ENCODE assay signal across 16 cellular contexts in genomic region chr3:145190138-145190537, GRCh38.
DNase-seq lines count a peak whose midpoint lies in the region; ATAC-seq, FAIRE-seq and TF ChIP-seq lines count a peak whose summit lies in the region.
"Had no signal": no experiment of that assay in that cellular context is flagged by ENCODE, and none has a peak within 500 bp of the region (broad histone marks: within the 10 kb centered on the region; RNA-seq: fewer than 3 reads in every experiment).

No MANE protein-coding gene starts in this region.

- no peak overlapping the region for H3K4ac ChIP-seq in H1 (replicated peaks; ENCODE audit: insufficient read length, low read depth, low read length)

- H3K27ac Mint-ChIP-seq in osteocyte (ENCODE audit: unreplicated experiment) = no peak overlapping the region
- H3K27ac Mint-ChIP-seq: CD14-positive monocyte; CD4-positive, alpha-beta memory T cell had no signal

- H3K79me1 ChIP-seq in H1 (ENCODE audit: low read depth, low read length) = no peaks in the 10 kb centered on the region

- H4K91ac ChIP-seq in H1 (replicated peaks; ENCODE audit: insufficient read length, low read length) = no peak overlapping the region

- H3K27me3 Mint-ChIP-seq in osteocyte (ENCODE audit: unreplicated experiment) = peaks cover 2% of the 10 kb centered on the region
- H3K27me3 Mint-ChIP-seq: CD4-positive, alpha-beta memory T cell had no signal

- TF ChIP-seq CTCF in H1 (IDR thresholded peaks at IDR 0.05; ENCODE audit: control extremely low read depth in 1 of 3, insufficient read depth in 1 of 3, low read depth in 1 of 3, low read length in 3 of 3) (no peak), osteocyte (IDR thresholded peaks at IDR 0.05) (no peak)

- POLR2A ChIA-PET in H1 (lab: Charles Lee; ENCODE audit: partially characterized antibody) = no interaction called here

- no peak for TF ChIP-seq POLR2A in H1 (IDR thresholded peaks at IDR 0.05; ENCODE audit: control extremely low read depth in 1 of 2, low read depth in 2 of 2, low read length in 2 of 2)

- no peak for TF ChIP-seq RAD21 in H1 (IDR thresholded peaks at IDR 0.05 in 1 of 2, conservative IDR thresholded peaks at IDR 0.05 in 1 of 2; ENCODE audit: low read depth in 2 of 2, low read length in 2 of 2)

- FAIRE-seq in H1 (lab: Jason Lieb, UNC) = no peak
- FAIRE-seq: GM12878 had no signal

- no peak overlapping the region for H3K9ac ChIP-seq in H1 (replicated peaks in 1 of 4; ENCODE audit: extremely low read depth in 1 of 4, low read depth in 3 of 4, low read length in 3 of 4)
- H3K9ac ChIP-seq: BLaER1 had no signal

- no peak for TF ChIP-seq EP300 in H1 (IDR thresholded peaks at IDR 0.05; ENCODE audit: borderline replicate concordance in 1 of 2, low read depth in 2 of 2, low read length in 2 of 2)

- DNase-seq in DMS53 (lab: John Stamatoyannopoulos, UW) = peak; percentile 10
- no peak for DNase-seq in DMS53 treated with DMSO at 0.1 percent for 48 hours (lab: John Stamatoyannopoulos, UW; ENCODE audit: unreplicated experiment)
- peak; percentile 90 for DNase-seq in NCI-H82 treated with DMSO at 0.1 percent for 48 hours (lab: John Stamatoyannopoulos, UW; ENCODE audit: unreplicated experiment)
- DNase-seq in H1 (ENCODE audit: low read depth in 1 of 2, low spot score in 2 of 2) = no peak
- no peak for DNase-seq in osteocyte (ENCODE audit: extremely low spot score, unreplicated experiment)
- DNase-seq in NCI-H774 (lab: John Stamatoyannopoulos, UW) = no peak
- DNase-seq: 8988T; CD4-positive, alpha-beta memory T cell; DMS153; DND-41; EL had no signal

- no peaks in the 10 kb centered on the region for H3K36me3 Mint-ChIP-seq in osteocyte (ENCODE audit: unreplicated experiment)
- H3K36me3 Mint-ChIP-seq: CD14-positive monocyte; CD4-positive, alpha-beta memory T cell had no signal

- no peak overlapping the region for H2BK120ac ChIP-seq in H1 (replicated peaks; ENCODE audit: low read depth, low read length)

- no peak overlapping the region for H3K4me3 Mint-ChIP-seq in osteocyte (ENCODE audit: unreplicated experiment)
- H3K4me3 Mint-ChIP-seq: CD14-positive monocyte; CD4-positive, alpha-beta memory T cell had no signal

- no peaks in the 10 kb centered on the region for H3K4me1 Mint-ChIP-seq in osteocyte (ENCODE audit: unreplicated experiment)
- H3K4me1 Mint-ChIP-seq: CD14-positive monocyte; CD4-positive, alpha-beta memory T cell had no signal

- no peak overlapping the region for H2BK15ac ChIP-seq in H1 (ENCODE audit: low read length)

- no peak overlapping the region for H3K4me3 ChIP-seq in H1 (ENCODE audit: extremely low read depth in 1 of 4, insufficient read depth in 2 of 4, low read depth in 3 of 4, low read length in 4 of 4)
- H3K4me3 ChIP-seq: BLaER1, GM12878, HAP-1 had no signal

- H3K9me3 ChIP-seq in H1 (ENCODE audit: insufficient read depth in 2 of 2, low read depth in 1 of 2, low read length in 1 of 2) = no peaks in the 10 kb centered on the region
- H3K9me3 ChIP-seq: BLaER1, HAP-1 had no signal

- no peak overlapping the region for H2AK5ac ChIP-seq in H1 (ENCODE audit: low read depth, low read length)

- CTCF ChIA-PET in H1 (lab: Charles Lee; ENCODE audit: partially characterized antibody) = no interaction called here

- no peaks in the 10 kb centered on the region for H3K4me1 ChIP-seq in H1 (replicated peaks in 1 of 4; ENCODE audit: control insufficient read depth in 3 of 4, insufficient read depth in 4 of 4, low read length in 3 of 4)
- H3K4me1 ChIP-seq: BLaER1, HAP-1 had no signal

- no peak overlapping the region for H3K4me2 ChIP-seq in H1 (ENCODE audit: insufficient read depth in 1 of 2, low read depth in 2 of 2, low read length in 2 of 2)
- H3K4me2 ChIP-seq: BLaER1 had no signal

- H2AFZ ChIP-seq in H1 (ENCODE audit: low read length) = no peak overlapping the region

- no peaks in the 10 kb centered on the region for H4K20me1 ChIP-seq in H1 (replicated peaks in 1 of 2; ENCODE audit: control insufficient read depth in 1 of 2, insufficient read depth in 2 of 2, low read length in 2 of 2)
- H4K20me1 ChIP-seq: BLaER1 had no signal

- H2BK5ac ChIP-seq in H1 (ENCODE audit: low read depth, low read length) = no peak overlapping the region

- no peak overlapping the region for H4K5ac ChIP-seq in H1 (ENCODE audit: insufficient read length, low read depth, low read length)

- ATAC-seq in GM21576 (IDR thresholded peaks at IDR 0.05; ENCODE audit: unreplicated experiment) = no peak
- ATAC-seq: GM12878 had no signal

- no peak overlapping the region for H2BK20ac ChIP-seq in H1 (ENCODE audit: low read length)

- H3K27me3 ChIP-seq in H1 (replicated peaks in 1 of 4; ENCODE audit: control insufficient read depth in 3 of 4, extremely low read depth in 1 of 4, insufficient read depth in 3 of 4, low read length in 3 of 4) = no peaks in the 10 kb centered on the region
- H3K27me3 ChIP-seq: BLaER1 had no signal

- no peaks in the 10 kb centered on the region for H3K36me3 ChIP-seq in H1 (ENCODE audit: control insufficient read depth in 2 of 4, insufficient read depth in 4 of 4, low read length in 3 of 4)
- H3K36me3 ChIP-seq: BLaER1, HAP-1 had no signal

- H3K14ac ChIP-seq in H1 (ENCODE audit: insufficient read length) = no peak overlapping the region

- no peak overlapping the region for H3K56ac ChIP-seq in H1 (replicated peaks; ENCODE audit: insufficient read length, low read depth, low read length)

- H4K8ac ChIP-seq in H1 (ENCODE audit: extremely low read depth, insufficient read depth, low read length) = no peak overlapping the region

- no peak overlapping the region for H3K23ac ChIP-seq in H1 (ENCODE audit: insufficient read length)

- no CpG with 5 or more reads among the region's 2 CpGs for WGBS in H1 (ENCODE audit: extremely low coverage in 1 of 2, insufficient coverage in 1 of 2, insufficient read length in 1 of 2, insufficient replicate concordance in 2 of 2, low coverage in 1 of 2, low lambda C conversion rate in 2 of 2, missing lambda C conversion rate in 1 of 2), 2 experiments

- no peak overlapping the region for H3K27ac ChIP-seq in H1 (ENCODE audit: low read depth, low read length)
- H3K27ac ChIP-seq: BLaER1 had no signal

- H3K23me2 ChIP-seq in H1 (ENCODE audit: low read depth, low read length) = no peaks in the 10 kb centered on the region

- no peaks in the 10 kb centered on the region for H3K79me2 ChIP-seq in H1 (ENCODE audit: control insufficient read depth in 1 of 2, insufficient read depth in 2 of 2, low read length in 2 of 2)

- no peaks in the 10 kb centered on the region for H3K9me3 Mint-ChIP-seq in osteocyte (ENCODE audit: unreplicated experiment)

- no peak overlapping the region for H2BK12ac ChIP-seq in H1 (ENCODE audit: low read depth, low read length)

- no peak overlapping the region for H3K18ac ChIP-seq in H1 (ENCODE audit: extremely low read depth, low read length)

TF ChIP-seq in H1, 55 proteins besides CTCF, POLR2A, EP300 and RAD21:
- TF ChIP-seq SRF (IDR thresholded peaks at IDR 0.05; ENCODE audit: low read depth, low read length) = peak; percentile 85
- TF ChIP-seq KDM5A (IDR thresholded peaks at IDR 0.05; ENCODE audit: low read length) = no peak

Comparison
In these comparisons a context has a peak if more than half of its experiments do, and no peak if none do; other contexts are left out.
1. DNase-seq: peak in DMS53 (single experiment) and NCI-H82 treated with DMSO at 0.1 percent for 48 hours (single experiment); none in DMS53 treated with DMSO at 0.1 percent for 48 hours (single experiment), H1 (0 of 2), osteocyte (single experiment) and NCI-H774 (single experiment).